18 cellular contexts compared by ENCODE assay signal in genomic region chr21:41315726-41316125, GRCh38. TPM values are rescaled to one million over a fixed set of nuclear protein-coding genes. Genes with fewer than 3 reads are reported as not detected.
"Had no signal": no experiment of that assay in that cellular context is flagged by ENCODE, and none has a peak within 500 bp of the region (broad histone marks: within the 10 kb centered on the region; RNA-seq: fewer than 3 reads in every experiment).

No MANE protein-coding gene starts in this region.

- DNase-seq: activated CD4-positive, alpha-beta T cell treated with anti-CD3 and anti-CD28 coated beads for 36 hours; activated CD8-positive, alpha-beta T cell treated with anti-CD3 and anti-CD28 coated beads, Interleukin-2, amount 10 ng/mL, durations not matched to agents 7 days and 5 days; activated naive CD4-positive, alpha-beta T cell treated with anti-CD3 and anti-CD28 coated beads, Interleukin-2, amount 10 ng/mL, durations not matched to agents 7 days and 5 days; adrenal gland; caudate nucleus; cortex of kidney; left colon; SW 1271; T-helper 9 cell; tibial artery had no signal

- H3K9ac ChIP-seq: parathyroid adenoma had no signal

- H3K36me3 Mint-ChIP-seq: activated naive CD4-positive, alpha-beta T cell treated with anti-CD3 and anti-CD28 coated beads, Interleukin-2, amount 10 ng/mL, durations not matched to agents 7 days and 5 days had no signal

- ATAC-seq: activated CD4-positive, alpha-beta T cell treated with anti-CD3 and anti-CD28 coated beads for 36 hours; activated CD8-positive, alpha-beta T cell treated with anti-CD3 and anti-CD28 coated beads, Interleukin-2, amount 10 ng/mL, durations not matched to agents 7 days and 5 days had no signal

- H3K9me3 Mint-ChIP-seq: activated naive CD4-positive, alpha-beta T cell treated with anti-CD3 and anti-CD28 coated beads, Interleukin-2, amount 10 ng/mL, durations not matched to agents 7 days and 5 days; activated T-helper 1 cell treated with anti-CD3 and anti-CD28 coated beads, Interleukin-12 subunit alpha, Interleukin-12 subunit beta, Interleukin-2, Interleukin-4 antibody, amounts not matched to agents 30 ng/mL and 10 ng/mL and 1 ng/mL, durations not matched to agents 14 hours and 24 hours and 36 hours had no signal

- H3K27ac Mint-ChIP-seq: activated CD4-positive, alpha-beta T cell treated with anti-CD3 and anti-CD28 coated beads for 36 hours; activated CD8-positive, alpha-beta T cell treated with anti-CD3 and anti-CD28 coated beads, Interleukin-2, amount 10 ng/mL, durations not matched to agents 7 days and 5 days; activated naive CD4-positive, alpha-beta T cell treated with anti-CD3 and anti-CD28 coated beads, Interleukin-2, amount 10 ng/mL, durations not matched to agents 7 days and 5 days; activated T-helper 1 cell treated with anti-CD3 and anti-CD28 coated beads, Interleukin-12 subunit alpha, Interleukin-12 subunit beta, Interleukin-2, Interleukin-4 antibody, amounts not matched to agents 30 ng/mL and 10 ng/mL and 1 ng/mL, durations not matched to agents 14 hours and 24 hours and 36 hours had no signal

- H3K9me3 ChIP-seq: adrenal gland, mucosa of descending colon, tibial artery, vagina had no signal

- H3K27ac ChIP-seq: adrenal gland, parathyroid adenoma, tibial artery, vagina had no signal

- H3K4me1 ChIP-seq: adrenal gland, parathyroid adenoma had no signal

- H3K36me3 ChIP-seq: adrenal gland, tibial artery, vagina had no signal

- H3K4me3 Mint-ChIP-seq: activated CD4-positive, alpha-beta T cell treated with anti-CD3 and anti-CD28 coated beads for 36 hours; activated CD8-positive, alpha-beta T cell treated with anti-CD3 and anti-CD28 coated beads, Interleukin-2, amount 10 ng/mL, durations not matched to agents 7 days and 5 days; activated naive CD4-positive, alpha-beta T cell treated with anti-CD3 and anti-CD28 coated beads, Interleukin-2, amount 10 ng/mL, durations not matched to agents 7 days and 5 days; activated T-helper 1 cell treated with anti-CD3 and anti-CD28 coated beads, Interleukin-12 subunit alpha, Interleukin-12 subunit beta, Interleukin-2, Interleukin-4 antibody, amounts not matched to agents 30 ng/mL and 10 ng/mL and 1 ng/mL, durations not matched to agents 14 hours and 24 hours and 36 hours had no signal

- H3K79me2 ChIP-seq: parathyroid adenoma had no signal

- H3K4me3 ChIP-seq: mucosa of descending colon had no signal

RNA-seq across cellular contexts. Expression of gene FAM3B, which starts 0.9 kb away (rescaled TPM):
- total RNA-seq: activated CD4-positive, alpha-beta T cell treated with anti-CD3 and anti-CD28 coated beads for 36 hours; activated CD8-positive, alpha-beta T cell treated with anti-CD3 and anti-CD28 coated beads, Interleukin-2, amount 10 ng/mL, durations not matched to agents 7 days and 5 days; activated T-helper 1 cell treated with anti-CD3 and anti-CD28 coated beads, Interleukin-12 subunit alpha, Interleukin-12 subunit beta, Interleukin-2, Interleukin-4 antibody, amounts not matched to agents 30 ng/mL and 10 ng/mL and 1 ng/mL, durations not matched to agents 14 hours and 24 hours and 36 hours; glomerular endothelial cell; lung microvascular endothelial cell; smooth muscle cell had no signal
- polyA plus RNA-seq: neural cell had no signal

RNA-seq across cellular contexts. Expression of gene MX2, which starts 46.1 kb away (rescaled TPM):
- polyA plus RNA-seq: neural cell had no signal
